Comparison of ENCODE assay signal across 19 cellular contexts in the genomic region with DNA sequence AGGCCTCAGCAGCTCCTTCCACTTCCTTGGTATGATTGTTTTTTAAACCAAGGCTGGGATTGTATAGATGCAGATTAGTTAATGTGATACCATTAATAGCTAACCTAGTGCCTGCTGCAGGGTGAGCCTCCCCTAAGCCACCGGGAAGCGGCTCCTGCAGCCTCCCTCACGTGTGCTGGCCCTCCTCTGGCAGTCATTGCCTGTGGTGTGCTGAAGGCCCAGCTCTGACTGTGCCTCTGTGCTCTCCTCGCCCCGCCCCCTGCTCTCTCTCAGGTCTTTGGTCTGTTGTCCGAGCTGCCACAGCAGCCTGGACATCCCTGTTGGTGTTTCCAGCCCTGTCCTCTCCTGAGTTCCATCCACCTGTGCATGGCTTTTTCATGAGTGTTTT.
DNase-seq lines count a peak whose midpoint lies in the region; ATAC-seq, FAIRE-seq and TF ChIP-seq lines count a peak whose summit lies in the region.
"Had no signal": no experiment of that assay in that cellular context is flagged by ENCODE, and none has a peak within 500 bp of the region (broad histone marks: within the 10 kb centered on the region; RNA-seq: fewer than 3 reads in every experiment).

No MANE protein-coding gene starts in this region.

- no peak overlapping the region for H3K56ac ChIP-seq in IMR-90 (ENCODE audit: extremely low read depth, insufficient read depth, low read length)

- peak overlapping the region; percentile 9 to 98 (median 94) for H3K27ac Mint-ChIP-seq in nephron

- H2BK5ac ChIP-seq in IMR-90 (ENCODE audit: low read depth, low read length, poor library complexity, severe bottlenecking) = peak overlapping the region; percentile 19

- H3K79me1 ChIP-seq in IMR-90 (ENCODE audit: low read depth in 1 of 2, low read length in 2 of 2) = peaks cover 50 to 77% of the 10 kb centered on the region in 2 experiments

- no peaks in the 10 kb centered on the region for H3K9me3 ChIP-seq in IMR-90 (ENCODE audit: control insufficient read depth, insufficient read depth, low read length)
- H3K9me3 ChIP-seq: BLaER1 had no signal

- no peak for DNase-seq in IMR-90
- DNase-seq in glomerular visceral epithelial cell (ENCODE audit: extremely low spot score) = peak; percentile 64
- DNase-seq in dedifferentiated amniotic fluid mesenchymal stem cell (ENCODE audit: extremely low spot score) = no peak
- DNase-seq in D721Med (ENCODE audit: insufficient read length, low spot score) = no peak
- DNase-seq in GM12891 (ENCODE audit: insufficient read length, low spot score) = no peak
- DNase-seq in NCI-H748 treated with DMSO at 0.1 percent for 48 hours (lab: John Stamatoyannopoulos, UW) = no peak
- DNase-seq: 8988T, DMS153, NCI-H1417 treated with DMSO at 0.1 percent for 48 hours, NCI-H1930, NCI-H2171, NCI-H446 had no signal

- no peak overlapping the region for H4K5ac ChIP-seq in IMR-90 (ENCODE audit: low read depth, low read length)

- H4K20me1 ChIP-seq in IMR-90 (ENCODE audit: insufficient read depth, low read length) = no peaks in the 10 kb centered on the region
- H4K20me1 ChIP-seq: BLaER1 had no signal

- no peaks in the 10 kb centered on the region for H3K27me3 ChIP-seq in ACC112 (ENCODE audit: insufficient read depth, low read length)
- no peaks in the 10 kb centered on the region for H3K27me3 ChIP-seq in IMR-90 (ENCODE audit: control insufficient read depth, insufficient read depth, low read length)
- H3K27me3 ChIP-seq: BLaER1 had no signal

- no peak overlapping the region for H3K4me2 ChIP-seq in IMR-90 (ENCODE audit: low read depth, low read length)
- H3K4me2 ChIP-seq: BLaER1 had no signal

- no peak overlapping the region for H3K23ac ChIP-seq in IMR-90 (ENCODE audit: low read depth, low read length)

- H3K4ac ChIP-seq in IMR-90 (ENCODE audit: low read depth, low read length) = 0 out of 2 replicates have a peak overlapping the region, but pooled peaks have one; percentile 9

- H3K9me3 Mint-ChIP-seq in nephron = no peaks in the 10 kb centered on the region
- H3K9me3 Mint-ChIP-seq: H9 had no signal

- CTCF ChIA-PET in IMR-90 (lab: Yijun Ruan, JAX) = no interaction called here

- no peak overlapping the region for H3K4me3 Mint-ChIP-seq in nephron
- H3K4me3 Mint-ChIP-seq: H9 had no signal

- no peak for TF ChIP-seq RAD21 in IMR-90 (IDR thresholded peaks at IDR 0.05; ENCODE audit: low read length)

- no peak overlapping the region for H2BK20ac ChIP-seq in IMR-90 (ENCODE audit: low read depth, low read length)

- no peak for TF ChIP-seq POLR2A in IMR-90 (IDR thresholded peaks at IDR 0.05; ENCODE audit: low read depth, low read length)
- TF ChIP-seq POLR2A in GM12891 (IDR thresholded peaks at IDR 0.05; ENCODE audit: low read depth, low read length) = no peak

- POLR2A ChIA-PET in IMR-90 (lab: Charles Lee; ENCODE audit: unreplicated experiment) = no interaction called here

- H3K36me3 ChIP-seq in ACC112 (ENCODE audit: insufficient read depth, low read length) (peaks cover 40% of the 10 kb centered on the region), IMR-90 (ENCODE audit: control insufficient read depth, insufficient read depth, low read length) (peaks cover 52% of the 10 kb centered on the region)
- H3K36me3 ChIP-seq: BLaER1 had no signal

- H3K4me1 ChIP-seq in ACC112 (ENCODE audit: control insufficient read depth, insufficient read depth, low read length, unreplicated experiment) (peaks cover 34% of the 10 kb centered on the region), IMR-90 (ENCODE audit: control insufficient read depth, insufficient read depth, low read length) (peaks cover 18% of the 10 kb centered on the region)
- H3K4me1 ChIP-seq: BLaER1 had no signal

- H3K18ac ChIP-seq in IMR-90 (ENCODE audit: low read depth, low read length) = no peak overlapping the region

- H3K9ac ChIP-seq in IMR-90 (ENCODE audit: low read depth, low read length) = no peak overlapping the region
- H3K9ac ChIP-seq: BLaER1 had no signal

- 83% methylated on average over 6 of the region's 6 CpGs; no CpG with 5 or more reads in 1 of the 2 experiments for WGBS in IMR-90 (ENCODE audit: extremely low coverage in 2 of 2, insufficient read length in 1 of 2), 2 experiments

- H3K4me1 Mint-ChIP-seq in nephron = no peaks in the 10 kb centered on the region

- peak; percentile 13; the same call in 1 of the 2 replicates for ATAC-seq in IMR-90 (ENCODE audit: low read depth)

- TF ChIP-seq CTCF in IMR-90 (conservative IDR thresholded peaks at IDR 0.05; ENCODE audit: low read depth, low read length) (no peak), nephron (IDR thresholded peaks at IDR 0.05; ENCODE audit: unreplicated experiment in 3 of 3) (no peak), D721Med (IDR thresholded peaks at IDR 0.05; ENCODE audit: insufficient read depth, missing control alignments) (no peak)

- intact Hi-C loops in IMR-90 (cut with micrococcal nuclease) = no loop called here

- H3K27me3 Mint-ChIP-seq in nephron (ENCODE audit: low read depth) = no peaks in the 10 kb centered on the region

- H3K4me3 ChIP-seq in ACC112 (ENCODE audit: low read depth, low read length) (no peak overlapping the region), IMR-90 (ENCODE audit: insufficient read depth, low read depth, low read length) (no peak overlapping the region)
- H3K4me3 ChIP-seq: BLaER1, SK-N-MC had no signal

- H2BK120ac ChIP-seq in IMR-90 (ENCODE audit: low read depth, low read length) = no peak overlapping the region

- no peak overlapping the region for H4K91ac ChIP-seq in IMR-90 (ENCODE audit: insufficient read depth, low read depth, low read length)

- H2BK15ac ChIP-seq in IMR-90 (ENCODE audit: low read depth, low read length) = 0 out of 3 replicates have a peak overlapping the region, but pooled peaks have one; percentile 16

- H2AK5ac ChIP-seq in IMR-90 (ENCODE audit: low read depth, low read length) = no peak overlapping the region

- no TSS peak for BruUV-seq in IMR-90 (replicated peaks; lab: Mats Ljungman, UMichigan)

- H2AK9ac ChIP-seq in IMR-90 (replicated peaks; ENCODE audit: low read depth, low read length, poor library complexity) = peak overlapping the region; percentile 39

- H3K79me2 ChIP-seq in ACC112 (ENCODE audit: control insufficient read depth, insufficient read depth, low read length, unreplicated experiment) = peaks cover 17% of the 10 kb centered on the region

- peaks cover 51% of the 10 kb centered on the region for H3K36me3 Mint-ChIP-seq in nephron (ENCODE audit: low read depth)

- in situ Hi-C loops in IMR-90 (cut with MboI; ENCODE audit: low sequenced_read_pairs) = no loop called here

- peaks cover 20% of the 10 kb centered on the region for H3K9me1 ChIP-seq in IMR-90 (ENCODE audit: insufficient read depth, low read length)

- no peak overlapping the region for H2AFZ ChIP-seq in ACC112 (ENCODE audit: low read length, unreplicated experiment)
- no peak overlapping the region for H2AFZ ChIP-seq in IMR-90 (replicated peaks; ENCODE audit: low read length, poor library complexity)

- FAIRE-seq in D721Med (lab: Jason Lieb, UNC) (no peak), GM12891 (lab: Jason Lieb, UNC) (no peak)
- FAIRE-seq: HTR-8/SVneo had no signal

- H4K8ac ChIP-seq in IMR-90 (ENCODE audit: low read depth in 2 of 2, low read length in 2 of 2) = peak overlapping the region in 1 of 2 experiments; percentile 13; a peak in 2 of 4 replicates

- no peak overlapping the region for H3K14ac ChIP-seq in IMR-90 (replicated peaks; ENCODE audit: low read depth, low read length)

- H3K27ac ChIP-seq in ACC112 (ENCODE audit: low read depth, low read length) (0 out of 2 replicates have a peak overlapping the region, but pooled peaks have one; percentile 7), IMR-90 (ENCODE audit: insufficient read depth, low read length) (no peak overlapping the region; the same call in 1 of the 2 replicates)
- H3K27ac ChIP-seq: BLaER1, HL-60, SK-N-MC had no signal

- dilution Hi-C loops in IMR-90 (cut with HindIII; ENCODE audit: low sequenced_read_pairs, unreplicated experiment) = no loop called here

TF ChIP-seq in IMR-90, 13 proteins besides CTCF, POLR2A, EP300 and RAD21 (continues in another document):
- TF ChIP-seq CHD1 (IDR thresholded peaks at IDR 0.05; ENCODE audit: low read depth, low read length) (no peak), BHLHE40 (IDR thresholded peaks at IDR 0.05; ENCODE audit: low read depth, low read length) (no peak), MXI1 (IDR thresholded peaks at IDR 0.05; ENCODE audit: borderline replicate concordance, low read depth, low read length) (no peak), MAZ (IDR thresholded peaks at IDR 0.05; ENCODE audit: borderline replicate concordance, low read depth, low read length) (no peak), FOS (IDR thresholded peaks at IDR 0.05; ENCODE audit: low read depth, low read length) (no peak), SMC3 (IDR thresholded peaks at IDR 0.05; ENCODE audit: low read depth, low read length) (no peak)
- TF ChIP-seq, protein P1, sequence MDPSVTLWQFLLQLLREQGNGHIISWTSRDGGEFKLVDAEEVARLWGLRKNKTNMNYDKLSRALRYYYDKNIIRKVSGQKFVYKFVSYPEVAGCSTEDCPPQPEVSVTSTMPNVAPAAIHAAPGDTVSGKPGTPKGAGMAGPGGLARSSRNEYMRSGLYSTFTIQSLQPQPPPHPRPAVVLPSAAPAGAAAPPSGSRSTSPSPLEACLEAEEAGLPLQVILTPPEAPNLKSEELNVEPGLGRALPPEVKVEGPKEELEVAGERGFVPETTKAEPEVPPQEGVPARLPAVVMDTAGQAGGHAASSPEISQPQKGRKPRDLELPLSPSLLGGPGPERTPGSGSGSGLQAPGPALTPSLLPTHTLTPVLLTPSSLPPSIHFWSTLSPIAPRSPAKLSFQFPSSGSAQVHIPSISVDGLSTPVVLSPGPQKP (IDR thresholded peaks at IDR 0.05; ENCODE audit: borderline replicate concordance, low read depth, low read length) = no peak

TF ChIP-seq in GM12891, 5 proteins besides CTCF, POLR2A, EP300 and RAD21:
- TF ChIP-seq SPI1 (IDR thresholded peaks at IDR 0.05; ENCODE audit: low read depth, low read length) (no peak), TAF1 (IDR thresholded peaks at IDR 0.05; ENCODE audit: low read depth, low read length) (no peak), PAX5 (IDR thresholded peaks at IDR 0.05; ENCODE audit: insufficient read depth, low read length, severe bottlenecking) (no peak), POLR2AphosphoS5 (IDR thresholded peaks at IDR 0.05; ENCODE audit: low read depth, low read length) (no peak), POU2F2 (IDR thresholded peaks at IDR 0.05; ENCODE audit: low read depth, low read length) (no peak)
